In the genomic region with DNA sequence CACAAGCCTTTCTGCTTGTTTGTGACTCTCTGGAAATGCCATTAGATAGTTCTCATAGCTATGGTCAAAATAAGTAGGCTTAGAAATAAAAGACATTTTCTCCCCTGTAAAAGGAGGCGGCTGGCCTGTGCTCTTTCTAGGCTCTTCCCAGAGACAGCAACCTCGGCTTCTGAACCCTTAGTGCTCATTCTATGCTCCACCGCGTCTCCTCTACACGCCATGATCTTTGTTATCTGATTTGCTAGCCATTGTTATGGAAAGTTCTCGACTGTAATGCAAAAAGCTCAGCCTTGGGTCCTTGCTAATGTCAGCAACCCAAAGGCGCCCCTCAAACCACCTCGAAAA, we compare ENCODE assay signal across 8 cellular contexts.
DNase-seq lines count a peak whose midpoint lies in the region; ATAC-seq, FAIRE-seq and TF ChIP-seq lines count a peak whose summit lies in the region.

No MANE protein-coding gene starts in this region.

- BruUV-seq in endothelial cell of umbilical vein (replicated peaks; lab: Mats Ljungman, UMichigan), result no TSS peak

- intact Hi-C loops in endothelial cell of umbilical vein (cut with micrococcal nuclease), result loop anchor here (1.0 to 2.0 kb wide), 4 partner anchors 64 to 361 kb away; a partner anchor contains a TSS

- no peaks in the 10 kb centered on the region for H3K36me3 ChIP-seq in endothelial cell of umbilical vein (ENCODE audit: control insufficient read depth in 2 of 2, extremely low read depth in 1 of 2, insufficient read depth in 2 of 2, low read length in 2 of 2)
- H3K36me3 ChIP-seq in muscle layer of duodenum (ENCODE audit: control insufficient read depth in 1 of 2, insufficient read depth in 2 of 2, low read length in 2 of 2), result no peaks in the 10 kb centered on the region

- peaks cover 8% of the 10 kb centered on the region for H3K4me1 ChIP-seq in endothelial cell of umbilical vein (ENCODE audit: control insufficient read depth, extremely low read depth, insufficient read depth, low read length)
- H3K4me1 ChIP-seq in muscle layer of duodenum (ENCODE audit: control insufficient read depth in 1 of 2, insufficient read depth in 2 of 2, low read length in 2 of 2), result peaks cover 14 to 16% of the 10 kb centered on the region in 2 donors

- peak overlapping the region; percentile 40 for H3K9ac ChIP-seq in endothelial cell of umbilical vein (replicated peaks; ENCODE audit: extremely low read depth, insufficient read depth, low read length)

- H3K36me3 Mint-ChIP-seq in activated T-cell treated with anti-CD3 and anti-CD28 coated beads, Interleukin-2, amount 50 U/mL, for 72 hours (ENCODE audit: insufficient read depth in 2 of 2), result no peaks in the 10 kb centered on the region

- POLR2A ChIA-PET in endothelial cell of umbilical vein (lab: Charles Lee), result no interaction called here

- no peaks in the 10 kb centered on the region for H3K27me3 ChIP-seq in endothelial cell of umbilical vein (ENCODE audit: control insufficient read depth in 2 of 2, insufficient read depth in 2 of 2, low read length in 2 of 2)
- no peaks in the 10 kb centered on the region for H3K27me3 ChIP-seq in muscle layer of duodenum (ENCODE audit: low read depth, low read length)

- H3K79me2 ChIP-seq in endothelial cell of umbilical vein (ENCODE audit: control insufficient read depth, insufficient read depth, low read length), result no peaks in the 10 kb centered on the region

- H3K27ac ChIP-seq in endothelial cell of umbilical vein (ENCODE audit: insufficient read depth, low read depth, low read length) (no peak overlapping the region), muscle layer of duodenum (ENCODE audit: low read length) (peak overlapping the region; percentile 92)

- peak overlapping the region; percentile 74 for H2AFZ ChIP-seq in endothelial cell of umbilical vein (ENCODE audit: low read depth, low read length)

- DNase-seq in activated T-cell treated with anti-CD3 and anti-CD28 coated beads, Interleukin-2, amount 50 U/mL, for 72 hours, result peak in 1 of 2 donors; percentile 17
- DNase-seq in activated T-cell treated with anti-CD3 and anti-CD28 coated beads for 4 hours (no peak), endothelial cell of umbilical vein (ENCODE audit: low read depth, low spot score) (no peak), NCI-H446 treated with DMSO at 0.1 percent for 48 hours (lab: John Stamatoyannopoulos, UW) (no peak)

- no peak for FAIRE-seq in endothelial cell of umbilical vein (lab: Jason Lieb, UNC)

- peaks cover 48% of the 10 kb centered on the region for H3K4me1 Mint-ChIP-seq in activated T-cell treated with anti-CD3 and anti-CD28 coated beads, Interleukin-2, amount 50 U/mL, for 72 hours (ENCODE audit: low read depth)

- no peaks in the 10 kb centered on the region for H3K9me1 ChIP-seq in endothelial cell of umbilical vein (replicated peaks; ENCODE audit: control insufficient read depth, extremely low read depth, insufficient read depth, low read length)

- CTCF ChIA-PET in endothelial cell of umbilical vein (lab: Charles Lee), result interaction anchor here (0.9 to 3.0 kb wide), 14 partner anchors 11 to 360 kb away, joined by 3 to 28 read pairs (median 6); a partner anchor contains a TSS

- peak overlapping the region; percentile 98 for H3K27ac Mint-ChIP-seq in activated T-cell treated with anti-CD3 and anti-CD28 coated beads, Interleukin-2, amount 50 U/mL, for 72 hours

- ATAC-seq in activated T-cell treated with anti-CD3 and anti-CD28 coated beads, Interleukin-2, amount 50 U/mL, for 72 hours (replicated peaks in 1 of 2), result peak; percentile 51 to 54
- peak; percentile 24 for ATAC-seq in HG03025 (IDR thresholded peaks at IDR 0.05; ENCODE audit: low FRiP score, unreplicated experiment)
- ATAC-seq in SK-N-SH treated with all-trans-retinoic acid at 6 μM for 48 hours, result peak; percentile 60
- no peak for ATAC-seq in HG03139 (IDR thresholded peaks at IDR 0.05; ENCODE audit: unreplicated experiment)

- H4K20me1 ChIP-seq in endothelial cell of umbilical vein (replicated peaks; ENCODE audit: control insufficient read depth, extremely low read depth, insufficient read depth, low read length), result no peaks in the 10 kb centered on the region

- dilution Hi-C loops in endothelial cell of umbilical vein (cut with MboI; ENCODE audit: extremely low pct_ligation_motif_present, low sequenced_read_pairs), result no loop called here

- H3K4me3 Mint-ChIP-seq in activated T-cell treated with anti-CD3 and anti-CD28 coated beads, Interleukin-2, amount 50 U/mL, for 72 hours, result peak overlapping the region; percentile 81 to 99

- peak overlapping the region; percentile 66 for H3K4me2 ChIP-seq in endothelial cell of umbilical vein (ENCODE audit: insufficient read depth, low read length)

- H3K9me3 ChIP-seq in endothelial cell of umbilical vein (replicated peaks; ENCODE audit: control insufficient read depth, insufficient read depth, low read length) (no peaks in the 10 kb centered on the region), muscle layer of duodenum (ENCODE audit: control insufficient read depth in 1 of 2, low read length in 2 of 2) (no peaks in the 10 kb centered on the region)

- no peaks in the 10 kb centered on the region for H3K27me3 Mint-ChIP-seq in activated T-cell treated with anti-CD3 and anti-CD28 coated beads, Interleukin-2, amount 50 U/mL, for 72 hours (ENCODE audit: low read depth)

- H3K4me3 ChIP-seq in endothelial cell of umbilical vein (replicated peaks in 1 of 3; ENCODE audit: insufficient read depth in 1 of 3, low read depth in 1 of 3, low read length in 3 of 3) (peak overlapping the region; percentile 10 to 82 (median 69)), muscle layer of duodenum (ENCODE audit: low read depth in 1 of 2, low read length in 2 of 2) (peak overlapping the region; percentile 73 to 90)

- no peak for TF ChIP-seq CTCF in endothelial cell of umbilical vein (IDR thresholded peaks at IDR 0.05; ENCODE audit: extremely low read depth in 1 of 2, insufficient read depth in 1 of 2, low read depth in 1 of 2, low read length in 2 of 2)

- no peak for TF ChIP-seq POLR2A in endothelial cell of umbilical vein (IDR thresholded peaks at IDR 0.05; ENCODE audit: low read depth, low read length)

- no peaks in the 10 kb centered on the region for H3K9me3 Mint-ChIP-seq in activated T-cell treated with anti-CD3 and anti-CD28 coated beads, Interleukin-2, amount 50 U/mL, for 72 hours

TF ChIP-seq in SK-N-SH treated with all-trans-retinoic acid at 6 μM for 48 hours, 23 proteins besides CTCF, POLR2A, EP300 and RAD21:
- no peak for TF ChIP-seq TCF4 (CRISPR knock-in tag; IDR thresholded peaks at IDR 0.05; ENCODE audit: borderline replicate concordance)
- TF ChIP-seq, protein P1, sequence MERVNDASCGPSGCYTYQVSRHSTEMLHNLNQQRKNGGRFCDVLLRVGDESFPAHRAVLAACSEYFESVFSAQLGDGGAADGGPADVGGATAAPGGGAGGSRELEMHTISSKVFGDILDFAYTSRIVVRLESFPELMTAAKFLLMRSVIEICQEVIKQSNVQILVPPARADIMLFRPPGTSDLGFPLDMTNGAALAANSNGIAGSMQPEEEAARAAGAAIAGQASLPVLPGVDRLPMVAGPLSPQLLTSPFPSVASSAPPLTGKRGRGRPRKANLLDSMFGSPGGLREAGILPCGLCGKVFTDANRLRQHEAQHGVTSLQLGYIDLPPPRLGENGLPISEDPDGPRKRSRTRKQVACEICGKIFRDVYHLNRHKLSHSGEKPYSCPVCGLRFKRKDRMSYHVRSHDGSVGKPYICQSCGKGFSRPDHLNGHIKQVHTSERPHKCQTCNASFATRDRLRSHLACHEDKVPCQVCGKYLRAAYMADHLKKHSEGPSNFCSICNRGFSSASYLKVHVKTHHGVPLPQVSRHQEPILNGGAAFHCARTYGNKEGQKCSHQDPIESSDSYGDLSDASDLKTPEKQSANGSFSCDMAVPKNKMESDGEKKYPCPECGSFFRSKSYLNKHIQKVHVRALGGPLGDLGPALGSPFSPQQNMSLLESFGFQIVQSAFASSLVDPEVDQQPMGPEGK (CRISPR knock-in tag; IDR thresholded peaks at IDR 0.05; ENCODE audit: borderline replicate concordance), result 0 out of 2 replicates have a peak, but pooled peaks have one; percentile 45

TF ChIP-seq in endothelial cell of umbilical vein, 7 proteins besides CTCF, POLR2A, EP300 and RAD21:
- TF ChIP-seq MYC (IDR thresholded peaks at IDR 0.05; ENCODE audit: low read depth, low read length) (no peak), EZH2 (IDR thresholded peaks at IDR 0.05; ENCODE audit: borderline replicate concordance, low read depth, low read length, severe bottlenecking) (no peak), FOS (IDR thresholded peaks at IDR 0.05; ENCODE audit: borderline replicate concordance, insufficient read depth, low read length) (no peak), GATA2 (IDR thresholded peaks at IDR 0.05; ENCODE audit: insufficient read depth, insufficient read length, low read depth, low read length) (no peak), POLR2AphosphoS5 (IDR thresholded peaks at IDR 0.05; ENCODE audit: insufficient read depth, low read depth, low read length) (no peak), JUN (IDR thresholded peaks at IDR 0.05; ENCODE audit: borderline replicate concordance, insufficient read depth, insufficient read length, low read depth) (no peak)
- TF ChIP-seq, protein P2, sequence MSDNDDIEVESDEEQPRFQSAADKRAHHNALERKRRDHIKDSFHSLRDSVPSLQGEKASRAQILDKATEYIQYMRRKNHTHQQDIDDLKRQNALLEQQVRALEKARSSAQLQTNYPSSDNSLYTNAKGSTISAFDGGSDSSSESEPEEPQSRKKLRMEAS (IDR thresholded peaks at IDR 0.05; ENCODE audit: insufficient read depth, insufficient read length), result no peak
